Comparison of ENCODE assay signal across 10 cellular contexts in the genomic region with DNA sequence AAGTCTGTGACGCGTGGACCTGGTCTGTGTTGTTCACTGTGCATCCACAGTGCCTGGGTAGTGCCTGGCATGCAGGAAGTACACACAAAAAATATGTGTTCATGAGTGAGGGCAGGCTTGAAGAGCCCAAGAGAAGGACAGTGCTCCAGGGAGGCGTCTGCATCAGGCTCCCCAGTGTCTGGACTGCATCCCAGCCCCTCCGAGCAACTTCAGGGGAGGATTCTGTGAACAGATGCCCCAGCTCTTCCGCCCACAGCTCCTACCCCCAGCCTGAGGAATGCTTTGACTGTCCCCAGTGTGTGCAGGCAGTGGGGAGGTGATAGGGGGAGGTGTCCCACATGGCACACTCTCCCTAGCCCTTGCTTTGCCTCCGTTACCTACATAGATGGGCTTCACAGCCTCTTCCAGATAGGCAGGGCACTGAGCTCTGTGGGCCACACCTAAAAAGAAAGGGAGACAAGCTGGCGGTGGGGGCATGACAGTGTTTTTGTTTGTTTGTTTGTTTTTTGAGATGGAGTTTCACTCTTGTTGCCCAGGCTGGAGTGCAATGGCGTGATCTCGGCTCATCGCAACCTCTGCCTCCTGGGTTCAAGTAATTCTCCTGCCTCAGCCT. TPM values are rescaled to one million over a fixed set of nuclear protein-coding genes. Genes with fewer than 3 reads are reported as not detected.
DNase-seq lines count a peak whose midpoint lies in the region; ATAC-seq and TF ChIP-seq lines count a peak whose summit lies in the region.
"Had no signal": no experiment of that assay in that cellular context is flagged by ENCODE, and none has a peak within 500 bp of the region (broad histone marks: within the 10 kb centered on the region; RNA-seq: fewer than 3 reads in every experiment).

No MANE protein-coding gene starts in this region.

- H3K4me1 Mint-ChIP-seq in dendritic cell treated with granulocyte-macrophage colony-stimulating factor and Interleukin-4, amounts not matched to agents 40 ng/mL and 50 ng/mL, for 4 days (ENCODE audit: low read depth) = peaks cover 96% of the 10 kb centered on the region
- peaks cover 87 to 89% of the 10 kb centered on the region in 2 donors for H3K4me1 Mint-ChIP-seq in natural killer cell treated with Interleukin-12 subunit alpha and Interleukin-12 subunit beta and Interleukin-15 and Interleukin-18, amount 100 ng/mL, for 72 hours (ENCODE audit: low read depth in 2 of 2)

- CTCF ChIA-PET in SK-N-SH (lab: Yijun Ruan, JAX) = interaction anchor here (0.7 to 1.5 kb wide), 3 partner anchors 19 to 54 kb away, joined by 3 to 4 read pairs (median 3); a partner anchor contains a TSS

- H3K9ac ChIP-seq in BLaER1 treated with 17β-estradiol and CSF1 and Interleukin-3, amounts not matched to agents 10 nM and 100 nM = peak overlapping the region; percentile 51 to 88 (median 82); a peak in 21 of 22 replicates
- H3K9ac ChIP-seq in KMS-11 (peak overlapping the region; percentile 63; the same call in 1 of the 2 replicates), SK-N-SH (no peak overlapping the region)

- no peaks in the 10 kb centered on the region for H3K27me3 ChIP-seq in BLaER1 treated with 17β-estradiol and CSF1 and Interleukin-3, amounts not matched to agents 10 nM and 100 nM
- no peaks in the 10 kb centered on the region for H3K27me3 ChIP-seq in KMS-11 (ENCODE audit: insufficient read depth, low read depth)
- H3K27me3 ChIP-seq in SK-N-SH (ENCODE audit: insufficient read depth) = no peaks in the 10 kb centered on the region
- H3K27me3 ChIP-seq: ascending aorta had no signal

- ATAC-seq in natural killer cell treated with Interleukin-12 subunit alpha and Interleukin-12 subunit beta and Interleukin-15 and Interleukin-18, amount 100 ng/mL, for 72 hours = no peak
- no peak for ATAC-seq in HG02870 (IDR thresholded peaks at IDR 0.05; ENCODE audit: unreplicated experiment)

- WGBS in SK-N-SH (ENCODE audit: low lambda C conversion rate) = 91% methylated on average over 9 of the region's 10 CpGs

- intact Hi-C loops in dendritic cell treated with granulocyte-macrophage colony-stimulating factor and Interleukin-4, amounts not matched to agents 40 ng/mL and 50 ng/mL, for 4 days (cut with micrococcal nuclease) = no loop called here

- no peaks in the 10 kb centered on the region for H3K9me2 ChIP-seq in SK-N-SH

- H3K27ac Mint-ChIP-seq in dendritic cell treated with granulocyte-macrophage colony-stimulating factor and Interleukin-4, amounts not matched to agents 40 ng/mL and 50 ng/mL, for 4 days = peak overlapping the region; percentile 70
- peak overlapping the region; percentile 90 to 97 for H3K27ac Mint-ChIP-seq in natural killer cell treated with Interleukin-12 subunit alpha and Interleukin-12 subunit beta and Interleukin-15 and Interleukin-18, amount 100 ng/mL, for 72 hours

- H3K36me3 Mint-ChIP-seq in dendritic cell treated with granulocyte-macrophage colony-stimulating factor and Interleukin-4, amounts not matched to agents 40 ng/mL and 50 ng/mL, for 4 days (ENCODE audit: low read depth) = peaks cover 15% of the 10 kb centered on the region
- H3K36me3 Mint-ChIP-seq in natural killer cell treated with Interleukin-12 subunit alpha and Interleukin-12 subunit beta and Interleukin-15 and Interleukin-18, amount 100 ng/mL, for 72 hours = peaks cover 12% of the 10 kb centered on the region

- H3K4me2 ChIP-seq in BLaER1 treated with 17β-estradiol and CSF1 and Interleukin-3, amounts not matched to agents 10 nM and 100 nM = peak overlapping the region; percentile 80 to 98 (median 96)
- H3K4me2 ChIP-seq in KMS-11 (peak overlapping the region; percentile 62), SK-N-SH (no peak overlapping the region)

- no peak overlapping the region for H3K4me3 Mint-ChIP-seq in dendritic cell treated with granulocyte-macrophage colony-stimulating factor and Interleukin-4, amounts not matched to agents 40 ng/mL and 50 ng/mL, for 4 days
- peak overlapping the region; percentile 89 for H3K4me3 Mint-ChIP-seq in natural killer cell treated with Interleukin-12 subunit alpha and Interleukin-12 subunit beta and Interleukin-15 and Interleukin-18, amount 100 ng/mL, for 72 hours

- POLR2A ChIA-PET in SK-N-SH (lab: Yijun Ruan, JAX) = interaction anchor here (1.2 to 2.2 kb wide), 3 partner anchors 10 to 38 kb away, joined by 3 to 9 read pairs (median 7); a partner anchor contains a TSS

- H2AFZ ChIP-seq in KMS-11 (ENCODE audit: low read depth) (no peak overlapping the region), SK-N-SH (ENCODE audit: low read depth) (no peak overlapping the region)

- H3K27me3 Mint-ChIP-seq in dendritic cell treated with granulocyte-macrophage colony-stimulating factor and Interleukin-4, amounts not matched to agents 40 ng/mL and 50 ng/mL, for 4 days = peaks cover 5% of the 10 kb centered on the region
- H3K27me3 Mint-ChIP-seq in natural killer cell treated with Interleukin-12 subunit alpha and Interleukin-12 subunit beta and Interleukin-15 and Interleukin-18, amount 100 ng/mL, for 72 hours = no peaks in the 10 kb centered on the region

- H3K79me2 ChIP-seq in KMS-11 (ENCODE audit: insufficient read depth, low read depth) (no peaks in the 10 kb centered on the region), SK-N-SH (ENCODE audit: insufficient read depth) (no peaks in the 10 kb centered on the region)

- TF ChIP-seq CTCF in KMS-11 (conservative IDR thresholded peaks at IDR 0.05; ENCODE audit: low read depth, low read length) (no peak), SK-N-SH (IDR thresholded peaks at IDR 0.05) (no peak)

- H3K4me3 ChIP-seq in BLaER1 treated with 17β-estradiol and CSF1 and Interleukin-3, amounts not matched to agents 10 nM and 100 nM = peak overlapping the region in 8 of 10 experiments; percentile 24 to 56 (median 48); a peak in 16 of 20 replicates
- no peak overlapping the region for H3K4me3 ChIP-seq in KMS-11 (IDR thresholded peaks at IDR 0.05; ENCODE audit: insufficient read depth, low read depth, low read length)
- no peak overlapping the region for H3K4me3 ChIP-seq in SK-N-SH (ENCODE audit: low read depth in 2 of 2, low read length in 1 of 2)

- H3K9me3 Mint-ChIP-seq in dendritic cell treated with granulocyte-macrophage colony-stimulating factor and Interleukin-4, amounts not matched to agents 40 ng/mL and 50 ng/mL, for 4 days = peaks cover 9% of the 10 kb centered on the region
- no peaks in the 10 kb centered on the region for H3K9me3 Mint-ChIP-seq in natural killer cell treated with Interleukin-12 subunit alpha and Interleukin-12 subunit beta and Interleukin-15 and Interleukin-18, amount 100 ng/mL, for 72 hours

- no peaks in the 10 kb centered on the region for H3F3A ChIP-seq in SK-N-SH (replicated peaks; ENCODE audit: insufficient read depth)

- peaks cover 0 to 10% (median 0%) of the 10 kb centered on the region in 11 experiments; a peak in 4 of 22 replicates for H3K36me3 ChIP-seq in BLaER1 treated with 17β-estradiol and CSF1 and Interleukin-3, amounts not matched to agents 10 nM and 100 nM
- no peaks in the 10 kb centered on the region for H3K36me3 ChIP-seq in KMS-11 (ENCODE audit: insufficient read depth)
- no peaks in the 10 kb centered on the region for H3K36me3 ChIP-seq in SK-N-SH (replicated peaks in 1 of 2; ENCODE audit: control insufficient read depth in 1 of 2, insufficient read depth in 2 of 2, low read length in 1 of 2)

- no peak for TF ChIP-seq RAD21 in SK-N-SH (IDR thresholded peaks at IDR 0.05; ENCODE audit: low read length)

- no peak for DNase-seq in natural killer cell treated with Interleukin-12 subunit alpha and Interleukin-12 subunit beta and Interleukin-15 and Interleukin-18, amount 100 ng/mL, for 72 hours (ENCODE audit: low spot score)
- DNase-seq in cerebellum (ENCODE audit: low spot score) = no peak
- DNase-seq in SK-N-SH = no peak
- no peak for DNase-seq in GDM1 (lab: John Stamatoyannopoulos, UW)
- DNase-seq: NCI-H2029 treated with DMSO at 0.1 percent for 48 hours had no signal

- TF ChIP-seq EP300 in SK-N-SH (IDR thresholded peaks at IDR 0.05; ENCODE audit: borderline replicate concordance in 1 of 2, low read depth in 1 of 2, low read length in 1 of 2) = no peak

- H3K27ac ChIP-seq in BLaER1 treated with 17β-estradiol and CSF1 and Interleukin-3, amounts not matched to agents 10 nM and 100 nM = peak overlapping the region in 10 of 11 experiments; percentile 54 to 100 (median 98); a peak in 20 of 22 replicates
- peak overlapping the region; percentile 88 for H3K27ac ChIP-seq in KMS-11
- peak overlapping the region in 1 of 2 experiments; percentile 72; a peak in 2 of 4 replicates for H3K27ac ChIP-seq in SK-N-SH (ENCODE audit: low read depth in 2 of 2, low read length in 1 of 2)

- peaks cover 0 to 7% (median 0%) of the 10 kb centered on the region in 11 experiments; a peak in 2 of 22 replicates for H3K9me3 ChIP-seq in BLaER1 treated with 17β-estradiol and CSF1 and Interleukin-3, amounts not matched to agents 10 nM and 100 nM (replicated peaks in 1 of 11)
- H3K9me3 ChIP-seq in SK-N-SH = no peaks in the 10 kb centered on the region
- H3K9me3 ChIP-seq: ascending aorta had no signal

- peaks cover 95 to 100% (median 98%) of the 10 kb centered on the region in 10 experiments for H3K4me1 ChIP-seq in BLaER1 treated with 17β-estradiol and CSF1 and Interleukin-3, amounts not matched to agents 10 nM and 100 nM
- H3K4me1 ChIP-seq in KMS-11 (ENCODE audit: low read depth, poor library complexity, severe bottlenecking) (peaks cover 88% of the 10 kb centered on the region), SK-N-SH (ENCODE audit: control insufficient read depth in 1 of 2, insufficient read depth in 2 of 2, low read depth in 1 of 2, low read length in 1 of 2) (peaks cover 9 to 42% of the 10 kb centered on the region in 2 experiments; a peak in 3 of 4 replicates)

- peaks cover 0 to 14% (median 0%) of the 10 kb centered on the region in 11 experiments; a peak in 2 of 22 replicates for H4K20me1 ChIP-seq in BLaER1 treated with 17β-estradiol and CSF1 and Interleukin-3, amounts not matched to agents 10 nM and 100 nM
- H4K20me1 ChIP-seq in KMS-11 (ENCODE audit: insufficient read depth) = no peaks in the 10 kb centered on the region
- H4K20me1 ChIP-seq in SK-N-SH (ENCODE audit: insufficient read depth) = no peaks in the 10 kb centered on the region

TF ChIP-seq in SK-N-SH, 30 proteins besides CTCF, POLR2A, EP300 and RAD21 (continues in another document):
- no peak for TF ChIP-seq GABPA (IDR thresholded peaks at IDR 0.05; ENCODE audit: low read depth)
- TF ChIP-seq ELF1 (IDR thresholded peaks at IDR 0.05) = no peak
- no peak for TF ChIP-seq FOSL2 (IDR thresholded peaks at IDR 0.05; ENCODE audit: borderline replicate concordance, low read depth)
- TF ChIP-seq NFIC (IDR thresholded peaks at IDR 0.05; ENCODE audit: borderline replicate concordance) = no peak
- no peak for TF ChIP-seq GATA2 (CRISPR knock-in tag; IDR thresholded peaks at IDR 0.05)
- TF ChIP-seq RCOR1 (IDR thresholded peaks at IDR 0.05; ENCODE audit: low read length) = no peak

RNA-seq across cellular contexts. Expression of a gene that starts 25.4 kb away (rescaled TPM):
- 100 to 1,000 TPM; 351 to 512 TPM for total RNA-seq in natural killer cell treated with Interleukin-12 subunit alpha and Interleukin-12 subunit beta and Interleukin-15 and Interleukin-18, amount 100 ng/mL, for 72 hours
- total RNA-seq in cerebellum = 2.4 TPM
- polyA plus RNA-seq in SK-N-SH (2012; rRNA removed) = 13.8 and 15.2 TPM in 2 replicates
- 9.0 and 11.2 TPM in 2 replicates for polyA plus RNA-seq in SK-N-SH (2012; cell fraction: cytosol; rRNA removed)
- polyA plus RNA-seq in SK-N-SH (2012; cell fraction: nucleus; rRNA removed) = 30.4 and 31.8 TPM in 2 replicates

Comparison
In these comparisons a context has a peak if more than half of its experiments do, and no peak if none do; other contexts are left out.
1. H3K4me3 ChIP-seq: peak in BLaER1 treated with 17β-estradiol and CSF1 and Interleukin-3, amounts not matched to agents 10 nM and 100 nM (8 of 10); none in KMS-11 (single experiment) and SK-N-SH (0 of 2).
2. RNA of a gene that starts 25.4 kb away (total RNA-seq): 351 to 512 TPM in natural killer cell treated with Interleukin-12 subunit alpha and Interleukin-12 subunit beta and Interleukin-15 and Interleukin-18, amount 100 ng/mL, for 72 hours; 2.4 TPM in cerebellum (single experiment); every median in the first group is over 100 times any median in the second.